In genomic region chr15:34802371-34802770, GRCh38 we compare ENCODE assay signal across 36 cellular contexts. TPM values are rescaled to one million over a fixed set of nuclear protein-coding genes. Genes with fewer than 3 reads are reported as not detected.
"Had no signal": no experiment of that assay in that cellular context is flagged by ENCODE, and none has a peak within 500 bp of the region (broad histone marks: within the 10 kb centered on the region; RNA-seq: fewer than 3 reads in every experiment).

No MANE protein-coding gene starts in this region.

- H3K36me3 ChIP-seq: ascending aorta, cardiac muscle cell had no signal

- H3K36me3 Mint-ChIP-seq: activated CD4-positive, alpha-beta memory T cell treated with anti-CD3 and anti-CD28 coated beads for 36 hours; activated naive CD4-positive, alpha-beta T cell treated with anti-CD3 and anti-CD28 coated beads, Interleukin-2, amount 50 U/mL, for 72 hours; activated naive CD8-positive, alpha-beta T cell treated with anti-CD3 and anti-CD28 coated beads for 36 hours; brain had no signal

- H3K4me1 Mint-ChIP-seq: activated B cell treated with CpG ODN at 0.5 μM for 24 hours; activated CD4-positive, alpha-beta T cell treated with anti-CD3 and anti-CD28 coated beads, Interleukin-2, amount 10 ng/mL, durations not matched to agents 7 days and 5 days; activated naive CD8-positive, alpha-beta T cell treated with anti-CD3 and anti-CD28 coated beads for 36 hours; activated T-helper 17 cell treated with anti-CD3 and anti-CD28 coated beads, Interleukin-2, amount 50 U/mL, for 72 hours; central memory CD8-positive, alpha-beta T cell had no signal

- ATAC-seq: activated CD8-positive, alpha-beta T cell treated with anti-CD3 and anti-CD28 coated beads for 36 hours; activated naive CD4-positive, alpha-beta T cell treated with anti-CD3 and anti-CD28 coated beads, Interleukin-2, amount 50 U/mL, for 72 hours; activated T-cell treated with anti-CD3 and anti-CD28 coated beads, Interleukin-2, amount 50 U/mL, for 4 hours; activated T-cell treated with anti-CD3 and anti-CD28 coated beads, Interleukin-2, amount 50 U/mL, for 72 hours; activated T-helper 17 cell treated with anti-CD3 and anti-CD28 coated beads, Interleukin-2, amount 50 U/mL, for 72 hours had no signal

- H3K4me3 Mint-ChIP-seq: activated B cell treated with CpG ODN at 0.5 μM for 24 hours; activated CD4-positive, alpha-beta memory T cell treated with anti-CD3 and anti-CD28 coated beads for 36 hours; activated CD4-positive, alpha-beta T cell treated with anti-CD3 and anti-CD28 coated beads, Interleukin-2, amount 10 ng/mL, durations not matched to agents 7 days and 5 days; activated CD8-positive, alpha-beta T cell treated with anti-CD3 and anti-CD28 coated beads for 36 hours; activated naive CD4-positive, alpha-beta T cell treated with anti-CD3 and anti-CD28 coated beads for 36 hours; activated naive CD8-positive, alpha-beta T cell treated with anti-CD3 and anti-CD28 coated beads for 36 hours; activated T-cell treated with anti-CD3 and anti-CD28 coated beads, Interleukin-2, amount 50 U/mL, for 4 hours; activated T-cell treated with anti-CD3 and anti-CD28 coated beads, Interleukin-2, amount 50 U/mL, for 72 hours; activated T-helper 1 cell treated with anti-CD3 and anti-CD28 coated beads, Interleukin-12 subunit alpha, Interleukin-12 subunit beta, Interleukin-2, Interleukin-4 antibody, amounts not matched to agents 30 ng/mL and 10 ng/mL and 1 ng/mL, durations not matched to agents 14 hours and 24 hours and 36 hours; activated T-helper 17 cell treated with anti-CD3 and anti-CD28 coated beads, Interleukin-2, amount 50 U/mL, for 72 hours; central memory CD8-positive, alpha-beta T cell; T-helper 1 cell treated with Interleukin-12 subunit alpha and Interleukin-12 subunit beta and Interleukin-4 antibody, amounts not matched to agents 30 μg/mL and 1 μg/mL, for 36 hours; T-helper 2 cell treated with Interferon-gamma antibody and Interleukin-4, amounts not matched to agents 5 μg/mL and 100 μg/mL, for 36 hours had no signal

- H3K9me3 ChIP-seq: ascending aorta had no signal

- H3K9me3 Mint-ChIP-seq: activated CD4-positive, alpha-beta T cell treated with anti-CD3 and anti-CD28 coated beads, Interleukin-2, amount 10 ng/mL, durations not matched to agents 7 days and 5 days; activated naive CD8-positive, alpha-beta T cell treated with anti-CD3 and anti-CD28 coated beads for 36 hours; activated T-cell treated with anti-CD3 and anti-CD28 coated beads, Interleukin-2, amount 50 U/mL, for 72 hours; activated T-helper 1 cell treated with anti-CD3 and anti-CD28 coated beads, Interleukin-12 subunit alpha, Interleukin-12 subunit beta, Interleukin-2, Interleukin-4 antibody, amounts not matched to agents 30 ng/mL and 10 ng/mL and 1 ng/mL, durations not matched to agents 14 hours and 24 hours and 36 hours; central memory CD8-positive, alpha-beta T cell; T-helper 1 cell treated with Interleukin-12 subunit alpha and Interleukin-12 subunit beta and Interleukin-4 antibody, amounts not matched to agents 30 μg/mL and 1 μg/mL, for 36 hours; T-helper 2 cell treated with Interferon-gamma antibody and Interleukin-4, amounts not matched to agents 5 μg/mL and 100 μg/mL, for 36 hours had no signal

- H3K27me3 Mint-ChIP-seq: brain had no signal

- H3K27ac Mint-ChIP-seq: activated B cell treated with CpG ODN at 0.5 μM for 24 hours; activated CD4-positive, alpha-beta memory T cell treated with anti-CD3 and anti-CD28 coated beads for 36 hours; activated CD4-positive, alpha-beta T cell treated with anti-CD3 and anti-CD28 coated beads, Interleukin-2, amount 10 ng/mL, durations not matched to agents 7 days and 5 days; activated CD8-positive, alpha-beta T cell treated with anti-CD3 and anti-CD28 coated beads for 36 hours; activated naive CD4-positive, alpha-beta T cell treated with anti-CD3 and anti-CD28 coated beads for 36 hours; activated naive CD4-positive, alpha-beta T cell treated with anti-CD3 and anti-CD28 coated beads, Interleukin-2, amount 50 U/mL, for 72 hours; activated naive CD8-positive, alpha-beta T cell treated with anti-CD3 and anti-CD28 coated beads for 36 hours; activated T-cell treated with anti-CD3 and anti-CD28 coated beads, Interleukin-2, amount 50 U/mL, for 72 hours; activated T-helper 1 cell treated with anti-CD3 and anti-CD28 coated beads, Interleukin-12 subunit alpha, Interleukin-12 subunit beta, Interleukin-2, Interleukin-4 antibody, amounts not matched to agents 30 ng/mL and 10 ng/mL and 1 ng/mL, durations not matched to agents 14 hours and 24 hours and 36 hours; activated T-helper 17 cell treated with anti-CD3 and anti-CD28 coated beads, Interleukin-2, amount 50 U/mL, for 72 hours; T-helper 1 cell treated with Interleukin-12 subunit alpha and Interleukin-12 subunit beta and Interleukin-4 antibody, amounts not matched to agents 30 μg/mL and 1 μg/mL, for 36 hours; T-helper 2 cell treated with Interferon-gamma antibody and Interleukin-4, amounts not matched to agents 5 μg/mL and 100 μg/mL, for 36 hours had no signal

- H3K27ac ChIP-seq: ascending aorta, cardiac muscle cell, VCaP had no signal

- DNase-seq: activated B cell treated with CpG ODN at 0.5 μM for 24 hours; activated CD4-positive, alpha-beta memory T cell treated with anti-CD3 and anti-CD28 coated beads for 36 hours; activated CD4-positive, alpha-beta T cell treated with anti-CD3 and anti-CD28 coated beads for 4 hours; activated CD4-positive, alpha-beta T cell treated with anti-CD3 and anti-CD28 coated beads, Interleukin-2, amount 10 ng/mL, durations not matched to agents 7 days and 5 days; activated CD4-positive, CD25-positive, alpha-beta regulatory T cell treated with anti-CD3 and anti-CD28 coated beads, Interleukin-2, amount 50 U/mL, for 72 hours; activated CD8-positive, alpha-beta memory T cell treated with anti-CD3 and anti-CD28 coated beads, Interleukin-2, amount 50 U/mL, for 4 hours; activated CD8-positive, alpha-beta T cell treated with anti-CD3 and anti-CD28 coated beads for 36 hours; activated effector memory CD4-positive, alpha-beta T cell treated with anti-CD3 and anti-CD28 coated beads, Interleukin-2, amount 50 U/mL, for 16 hours; activated gamma-delta T cell treated with Interleukin-2 at 50 U/mL for 16 hours; activated naive CD4-positive, alpha-beta T cell; activated naive CD4-positive, alpha-beta T cell treated with anti-CD3 and anti-CD28 coated beads for 36 hours; activated naive CD4-positive, alpha-beta T cell treated with anti-CD3 and anti-CD28 coated beads, Interleukin-2, amount 50 U/mL, for 16 hours; activated naive CD8-positive, alpha-beta T cell treated with anti-CD3 and anti-CD28 coated beads for 36 hours; activated T-cell treated with anti-CD3 and anti-CD28 coated beads for 4 hours; activated T-cell treated with anti-CD3 and anti-CD28 coated beads, Interleukin-2, amount 50 U/mL, for 1 hour; activated T-cell treated with anti-CD3 and anti-CD28 coated beads, Interleukin-2, amount 50 U/mL, for 4 hours; activated T-cell treated with anti-CD3 and anti-CD28 coated beads, Interleukin-2, amount 50 U/mL, for 72 hours; amygdala; anterior cingulate cortex; caudate nucleus; cerebellar nuclear complex; T-helper 1 cell; T-helper 2 cell; T-helper 9 cell had no signal

- H3K4me3 ChIP-seq: ascending aorta, cardiac muscle cell had no signal

- H3K27me3 ChIP-seq: ascending aorta, cardiac muscle cell had no signal

RNA-seq across cellular contexts. Expression of gene ACTC1, which starts 7.0 kb away (rescaled TPM):
- total RNA-seq: activated B cell treated with CpG ODN at 0.5 μM for 24 hours; activated CD4-positive, alpha-beta memory T cell treated with anti-CD3 and anti-CD28 coated beads for 36 hours; activated CD4-positive, alpha-beta T cell treated with anti-CD3 and anti-CD28 coated beads, Interleukin-2, amount 10 ng/mL, durations not matched to agents 7 days and 5 days; activated CD8-positive, alpha-beta memory T cell treated with anti-CD3 and anti-CD28 coated beads for 36 hours; activated CD8-positive, alpha-beta T cell treated with anti-CD3 and anti-CD28 coated beads for 36 hours; activated naive CD4-positive, alpha-beta T cell treated with anti-CD3 and anti-CD28 coated beads for 36 hours; activated naive CD4-positive, alpha-beta T cell treated with anti-CD3 and anti-CD28 coated beads, Interleukin-2, amount 50 U/mL, for 72 hours; activated naive CD8-positive, alpha-beta T cell treated with anti-CD3 and anti-CD28 coated beads for 36 hours; activated T-cell treated with anti-CD3 and anti-CD28 coated beads, Interleukin-2, amount 50 U/mL, for 4 hours; activated T-cell treated with anti-CD3 and anti-CD28 coated beads, Interleukin-2, amount 50 U/mL, for 72 hours; activated T-helper 1 cell treated with anti-CD3 and anti-CD28 coated beads, Interleukin-12 subunit alpha, Interleukin-12 subunit beta, Interleukin-2, Interleukin-4 antibody, amounts not matched to agents 30 ng/mL and 10 ng/mL and 1 ng/mL, durations not matched to agents 14 hours and 24 hours and 36 hours; activated T-helper 17 cell treated with anti-CD3 and anti-CD28 coated beads, Interleukin-2, amount 50 U/mL, for 72 hours; bronchial epithelial cell had no signal

RNA-seq across cellular contexts. Expression of gene GJD2, which starts 47.6 kb away (rescaled TPM):
- total RNA-seq: activated B cell treated with CpG ODN at 0.5 μM for 24 hours; activated CD4-positive, alpha-beta memory T cell treated with anti-CD3 and anti-CD28 coated beads for 36 hours; activated CD4-positive, alpha-beta T cell treated with anti-CD3 and anti-CD28 coated beads, Interleukin-2, amount 10 ng/mL, durations not matched to agents 7 days and 5 days; activated CD8-positive, alpha-beta memory T cell treated with anti-CD3 and anti-CD28 coated beads for 36 hours; activated CD8-positive, alpha-beta T cell treated with anti-CD3 and anti-CD28 coated beads for 36 hours; activated naive CD4-positive, alpha-beta T cell treated with anti-CD3 and anti-CD28 coated beads for 36 hours; activated naive CD4-positive, alpha-beta T cell treated with anti-CD3 and anti-CD28 coated beads, Interleukin-2, amount 50 U/mL, for 72 hours; activated naive CD8-positive, alpha-beta T cell treated with anti-CD3 and anti-CD28 coated beads for 36 hours; activated T-cell treated with anti-CD3 and anti-CD28 coated beads, Interleukin-2, amount 50 U/mL, for 4 hours; activated T-cell treated with anti-CD3 and anti-CD28 coated beads, Interleukin-2, amount 50 U/mL, for 72 hours; activated T-helper 1 cell treated with anti-CD3 and anti-CD28 coated beads, Interleukin-12 subunit alpha, Interleukin-12 subunit beta, Interleukin-2, Interleukin-4 antibody, amounts not matched to agents 30 ng/mL and 10 ng/mL and 1 ng/mL, durations not matched to agents 14 hours and 24 hours and 36 hours; activated T-helper 17 cell treated with anti-CD3 and anti-CD28 coated beads, Interleukin-2, amount 50 U/mL, for 72 hours; ascending aorta; bronchial epithelial cell had no signal
- polyA plus RNA-seq: cardiac muscle cell had no signal
